Comparison of ENCODE assay signal across 1 cellular context in the genomic region with DNA sequence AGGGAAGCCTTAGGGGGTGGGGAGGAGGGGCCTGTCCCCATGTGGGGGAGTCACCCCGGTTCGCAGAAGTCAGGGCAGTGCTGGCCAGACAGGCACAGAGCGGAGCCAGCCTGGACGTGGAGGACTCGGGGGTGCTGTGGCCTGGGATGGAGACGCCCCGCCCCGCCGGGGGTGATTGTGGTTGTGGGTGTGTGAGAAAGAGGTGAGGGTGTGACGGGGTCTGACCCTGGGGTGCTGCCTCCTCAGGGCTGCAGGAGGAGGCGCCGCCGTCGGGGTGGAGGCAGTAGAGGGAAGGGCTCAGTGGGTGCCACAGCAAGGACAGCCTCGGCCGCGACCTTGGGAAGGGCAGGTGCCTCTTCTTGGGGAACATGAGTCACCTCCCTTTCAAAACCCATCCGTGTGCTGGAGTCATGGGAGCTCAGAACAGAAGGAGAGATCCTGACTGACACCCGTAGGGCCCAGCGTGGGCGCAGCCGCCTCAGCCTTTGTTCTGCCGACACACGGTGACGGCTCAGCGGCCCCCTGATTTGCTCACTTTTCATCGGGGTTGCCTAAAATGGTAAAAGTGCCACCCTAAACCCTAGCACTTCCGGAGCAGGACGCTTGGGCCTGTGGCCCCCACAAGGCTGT.
TF ChIP-seq lines count a peak whose summit lies in the region.

No MANE protein-coding gene starts in this region.

TF ChIP-seq in HEK293, 187 proteins besides CTCF, POLR2A, EP300 and RAD21 (continued from another document):
- TF ChIP-seq, protein P1, sequence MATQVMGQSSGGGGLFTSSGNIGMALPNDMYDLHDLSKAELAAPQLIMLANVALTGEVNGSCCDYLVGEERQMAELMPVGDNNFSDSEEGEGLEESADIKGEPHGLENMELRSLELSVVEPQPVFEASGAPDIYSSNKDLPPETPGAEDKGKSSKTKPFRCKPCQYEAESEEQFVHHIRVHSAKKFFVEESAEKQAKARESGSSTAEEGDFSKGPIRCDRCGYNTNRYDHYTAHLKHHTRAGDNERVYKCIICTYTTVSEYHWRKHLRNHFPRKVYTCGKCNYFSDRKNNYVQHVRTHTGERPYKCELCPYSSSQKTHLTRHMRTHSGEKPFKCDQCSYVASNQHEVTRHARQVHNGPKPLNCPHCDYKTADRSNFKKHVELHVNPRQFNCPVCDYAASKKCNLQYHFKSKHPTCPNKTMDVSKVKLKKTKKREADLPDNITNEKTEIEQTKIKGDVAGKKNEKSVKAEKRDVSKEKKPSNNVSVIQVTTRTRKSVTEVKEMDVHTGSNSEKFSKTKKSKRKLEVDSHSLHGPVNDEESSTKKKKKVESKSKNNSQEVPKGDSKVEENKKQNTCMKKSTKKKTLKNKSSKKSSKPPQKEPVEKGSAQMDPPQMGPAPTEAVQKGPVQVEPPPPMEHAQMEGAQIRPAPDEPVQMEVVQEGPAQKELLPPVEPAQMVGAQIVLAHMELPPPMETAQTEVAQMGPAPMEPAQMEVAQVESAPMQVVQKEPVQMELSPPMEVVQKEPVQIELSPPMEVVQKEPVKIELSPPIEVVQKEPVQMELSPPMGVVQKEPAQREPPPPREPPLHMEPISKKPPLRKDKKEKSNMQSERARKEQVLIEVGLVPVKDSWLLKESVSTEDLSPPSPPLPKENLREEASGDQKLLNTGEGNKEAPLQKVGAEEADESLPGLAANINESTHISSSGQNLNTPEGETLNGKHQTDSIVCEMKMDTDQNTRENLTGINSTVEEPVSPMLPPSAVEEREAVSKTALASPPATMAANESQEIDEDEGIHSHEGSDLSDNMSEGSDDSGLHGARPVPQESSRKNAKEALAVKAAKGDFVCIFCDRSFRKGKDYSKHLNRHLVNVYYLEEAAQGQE (tag by site-specific recombination; IDR thresholded peaks at IDR 0.05), result no peak
- TF ChIP-seq ZIC2 (tag by site-specific recombination; IDR thresholded peaks at IDR 0.05), result peak; percentile 54
- no peak for TF ChIP-seq ZNF501 (tag by site-specific recombination; IDR thresholded peaks at IDR 0.05)
- no peak for TF ChIP-seq ZNF555 (tag by site-specific recombination; conservative IDR thresholded peaks at IDR 0.05)
TF ChIP-seq in HEK293: peak in this region for 5.
